1 cellular context compared by ENCODE assay signal in genomic region chr19:17610384-17610783, GRCh38.
TF ChIP-seq lines count a peak whose summit lies in the region.

No MANE protein-coding gene starts in this region.

TF ChIP-seq in HepG2, 621 proteins besides CTCF, POLR2A, EP300 and RAD21 (continued from another document and continues in another):
- no peak for TF ChIP-seq ZNF589 (CRISPR knock-in tag; conservative IDR thresholded peaks at IDR 0.05)
- 0 out of 2 replicates have a peak, but pooled peaks have one; percentile 11 for TF ChIP-seq KAT8 (CRISPR knock-in tag; IDR thresholded peaks at IDR 0.05)
- TF ChIP-seq ZNF607 (CRISPR knock-in tag; IDR thresholded peaks at IDR 0.05; ENCODE audit: borderline replicate concordance), result no peak
- TF ChIP-seq ZNF766 (CRISPR knock-in tag; IDR thresholded peaks at IDR 0.05; ENCODE audit: borderline replicate concordance), result no peak
- TF ChIP-seq HMGXB3 (CRISPR knock-in tag; IDR thresholded peaks at IDR 0.05; ENCODE audit: borderline replicate concordance), result no peak
- TF ChIP-seq KLF12 (CRISPR knock-in tag; IDR thresholded peaks at IDR 0.05; ENCODE audit: borderline replicate concordance), result no peak
- TF ChIP-seq ZFY (CRISPR knock-in tag; IDR thresholded peaks at IDR 0.05), result no peak
- no peak for TF ChIP-seq WIZ (CRISPR knock-in tag; IDR thresholded peaks at IDR 0.05)
- TF ChIP-seq ZNF12 (CRISPR knock-in tag; IDR thresholded peaks at IDR 0.05), result no peak
- TF ChIP-seq ZNF33A (CRISPR knock-in tag; IDR thresholded peaks at IDR 0.05; ENCODE audit: borderline replicate concordance), result no peak
- no peak for TF ChIP-seq MTF1 (CRISPR knock-in tag; IDR thresholded peaks at IDR 0.05)
- TF ChIP-seq, protein P1, sequence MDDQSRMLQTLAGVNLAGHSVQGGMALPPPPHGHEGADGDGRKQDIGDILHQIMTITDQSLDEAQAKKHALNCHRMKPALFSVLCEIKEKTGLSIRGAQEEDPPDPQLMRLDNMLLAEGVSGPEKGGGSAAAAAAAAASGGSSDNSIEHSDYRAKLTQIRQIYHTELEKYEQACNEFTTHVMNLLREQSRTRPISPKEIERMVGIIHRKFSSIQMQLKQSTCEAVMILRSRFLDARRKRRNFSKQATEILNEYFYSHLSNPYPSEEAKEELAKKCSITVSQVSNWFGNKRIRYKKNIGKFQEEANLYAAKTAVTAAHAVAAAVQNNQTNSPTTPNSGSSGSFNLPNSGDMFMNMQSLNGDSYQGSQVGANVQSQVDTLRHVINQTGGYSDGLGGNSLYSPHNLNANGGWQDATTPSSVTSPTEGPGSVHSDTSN (CRISPR knock-in tag; IDR thresholded peaks at IDR 0.05; ENCODE audit: borderline replicate concordance), result no peak
- TF ChIP-seq ZNF234 (CRISPR knock-in tag; conservative IDR thresholded peaks at IDR 0.05), result no peak
- TF ChIP-seq, protein P2, sequence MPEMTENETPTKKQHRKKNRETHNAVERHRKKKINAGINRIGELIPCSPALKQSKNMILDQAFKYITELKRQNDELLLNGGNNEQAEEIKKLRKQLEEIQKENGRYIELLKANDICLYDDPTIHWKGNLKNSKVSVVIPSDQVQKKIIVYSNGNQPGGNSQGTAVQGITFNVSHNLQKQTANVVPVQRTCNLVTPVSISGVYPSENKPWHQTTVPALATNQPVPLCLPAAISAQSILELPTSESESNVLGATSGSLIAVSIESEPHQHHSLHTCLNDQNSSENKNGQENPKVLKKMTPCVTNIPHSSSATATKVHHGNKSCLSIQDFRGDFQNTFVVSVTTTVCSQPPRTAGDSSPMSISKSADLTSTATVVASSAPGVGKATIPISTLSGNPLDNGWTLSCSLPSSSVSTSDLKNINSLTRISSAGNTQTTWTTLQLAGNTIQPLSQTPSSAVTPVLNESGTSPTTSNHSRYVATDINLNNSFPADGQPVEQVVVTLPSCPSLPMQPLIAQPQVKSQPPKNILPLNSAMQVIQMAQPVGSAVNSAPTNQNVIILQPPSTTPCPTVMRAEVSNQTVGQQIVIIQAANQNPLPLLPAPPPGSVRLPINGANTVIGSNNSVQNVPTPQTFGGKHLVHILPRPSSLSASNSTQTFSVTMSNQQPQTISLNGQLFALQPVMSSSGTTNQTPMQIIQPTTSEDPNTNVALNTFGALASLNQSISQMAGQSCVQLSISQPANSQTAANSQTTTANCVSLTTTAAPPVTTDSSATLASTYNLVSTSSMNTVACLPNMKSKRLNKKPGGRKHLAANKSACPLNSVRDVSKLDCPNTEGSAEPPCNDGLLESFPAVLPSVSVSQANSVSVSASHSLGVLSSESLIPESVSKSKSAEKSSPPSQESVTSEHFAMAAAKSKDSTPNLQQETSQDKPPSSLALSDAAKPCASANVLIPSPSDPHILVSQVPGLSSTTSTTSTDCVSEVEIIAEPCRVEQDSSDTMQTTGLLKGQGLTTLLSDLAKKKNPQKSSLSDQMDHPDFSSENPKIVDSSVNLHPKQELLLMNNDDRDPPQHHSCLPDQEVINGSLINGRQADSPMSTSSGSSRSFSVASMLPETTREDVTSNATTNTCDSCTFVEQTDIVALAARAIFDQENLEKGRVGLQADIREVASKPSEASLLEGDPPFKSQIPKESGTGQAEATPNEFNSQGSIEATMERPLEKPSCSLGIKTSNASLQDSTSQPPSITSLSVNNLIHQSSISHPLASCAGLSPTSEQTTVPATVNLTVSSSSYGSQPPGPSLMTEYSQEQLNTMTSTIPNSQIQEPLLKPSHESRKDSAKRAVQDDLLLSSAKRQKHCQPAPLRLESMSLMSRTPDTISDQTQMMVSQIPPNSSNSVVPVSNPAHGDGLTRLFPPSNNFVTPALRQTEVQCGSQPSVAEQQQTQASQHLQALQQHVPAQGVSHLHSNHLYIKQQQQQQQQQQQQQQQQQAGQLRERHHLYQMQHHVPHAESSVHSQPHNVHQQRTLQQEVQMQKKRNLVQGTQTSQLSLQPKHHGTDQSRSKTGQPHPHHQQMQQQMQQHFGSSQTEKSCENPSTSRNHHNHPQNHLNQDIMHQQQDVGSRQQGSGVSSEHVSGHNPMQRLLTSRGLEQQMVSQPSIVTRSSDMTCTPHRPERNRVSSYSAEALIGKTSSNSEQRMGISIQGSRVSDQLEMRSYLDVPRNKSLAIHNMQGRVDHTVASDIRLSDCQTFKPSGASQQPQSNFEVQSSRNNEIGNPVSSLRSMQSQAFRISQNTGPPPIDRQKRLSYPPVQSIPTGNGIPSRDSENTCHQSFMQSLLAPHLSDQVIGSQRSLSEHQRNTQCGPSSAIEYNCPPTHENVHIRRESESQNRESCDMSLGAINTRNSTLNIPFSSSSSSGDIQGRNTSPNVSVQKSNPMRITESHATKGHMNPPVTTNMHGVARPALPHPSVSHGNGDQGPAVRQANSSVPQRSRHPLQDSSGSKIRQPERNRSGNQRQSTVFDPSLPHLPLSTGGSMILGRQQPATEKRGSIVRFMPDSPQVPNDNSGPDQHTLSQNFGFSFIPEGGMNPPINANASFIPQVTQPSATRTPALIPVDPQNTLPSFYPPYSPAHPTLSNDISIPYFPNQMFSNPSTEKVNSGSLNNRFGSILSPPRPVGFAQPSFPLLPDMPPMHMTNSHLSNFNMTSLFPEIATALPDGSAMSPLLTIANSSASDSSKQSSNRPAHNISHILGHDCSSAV (CRISPR knock-in tag; IDR thresholded peaks at IDR 0.05; ENCODE audit: borderline replicate concordance), result no peak
- TF ChIP-seq HCFC1 (IDR thresholded peaks at IDR 0.05; ENCODE audit: low read depth, low read length), result peak; percentile 61
- TF ChIP-seq PCBP1 (IDR thresholded peaks at IDR 0.05; ENCODE audit: borderline replicate concordance, low read depth, low read length), result no peak
- TF ChIP-seq MXD3 (CRISPR knock-in tag; IDR thresholded peaks at IDR 0.05), result no peak
- no peak for TF ChIP-seq JUNB (CRISPR knock-in tag; IDR thresholded peaks at IDR 0.05; ENCODE audit: borderline replicate concordance)
- TF ChIP-seq ZNF563 (CRISPR knock-in tag; IDR thresholded peaks at IDR 0.05), result no peak
- no peak for TF ChIP-seq CHD2 (IDR thresholded peaks at IDR 0.05; ENCODE audit: low read depth, low read length)
- TF ChIP-seq GRHL1 (CRISPR knock-in tag; conservative IDR thresholded peaks at IDR 0.05), result no peak
- no peak for TF ChIP-seq ZNF484 (CRISPR knock-in tag; IDR thresholded peaks at IDR 0.05; ENCODE audit: borderline replicate concordance, low read depth)
- TF ChIP-seq ZNF24 (IDR thresholded peaks at IDR 0.05), result no peak
- TF ChIP-seq ZNF792 (CRISPR knock-in tag; IDR thresholded peaks at IDR 0.05), result no peak
- no peak for TF ChIP-seq CBFB (CRISPR knock-in tag; IDR thresholded peaks at IDR 0.05)
- TF ChIP-seq SALL1 (CRISPR knock-in tag; IDR thresholded peaks at IDR 0.05), result no peak
- no peak for TF ChIP-seq ZFP82 (CRISPR knock-in tag; IDR thresholded peaks at IDR 0.05; ENCODE audit: borderline replicate concordance)
- no peak for TF ChIP-seq IRX3 (CRISPR knock-in tag; IDR thresholded peaks at IDR 0.05; ENCODE audit: borderline replicate concordance, low read depth)
- peak; percentile 85 for TF ChIP-seq ZNF143 (CRISPR knock-in tag; IDR thresholded peaks at IDR 0.05)
- no peak for TF ChIP-seq ZFAT (CRISPR knock-in tag; conservative IDR thresholded peaks at IDR 0.05)
- TF ChIP-seq SUZ12 (IDR thresholded peaks at IDR 0.05; ENCODE audit: low read depth, low read length), result peak; percentile 20; the same call in 1 of the 2 replicates
- TF ChIP-seq ZBTB1 (CRISPR knock-in tag; IDR thresholded peaks at IDR 0.05; ENCODE audit: borderline replicate concordance), result no peak
- no peak for TF ChIP-seq TMF1 (CRISPR knock-in tag; IDR thresholded peaks at IDR 0.05; ENCODE audit: low read depth)
- TF ChIP-seq, protein P3, sequence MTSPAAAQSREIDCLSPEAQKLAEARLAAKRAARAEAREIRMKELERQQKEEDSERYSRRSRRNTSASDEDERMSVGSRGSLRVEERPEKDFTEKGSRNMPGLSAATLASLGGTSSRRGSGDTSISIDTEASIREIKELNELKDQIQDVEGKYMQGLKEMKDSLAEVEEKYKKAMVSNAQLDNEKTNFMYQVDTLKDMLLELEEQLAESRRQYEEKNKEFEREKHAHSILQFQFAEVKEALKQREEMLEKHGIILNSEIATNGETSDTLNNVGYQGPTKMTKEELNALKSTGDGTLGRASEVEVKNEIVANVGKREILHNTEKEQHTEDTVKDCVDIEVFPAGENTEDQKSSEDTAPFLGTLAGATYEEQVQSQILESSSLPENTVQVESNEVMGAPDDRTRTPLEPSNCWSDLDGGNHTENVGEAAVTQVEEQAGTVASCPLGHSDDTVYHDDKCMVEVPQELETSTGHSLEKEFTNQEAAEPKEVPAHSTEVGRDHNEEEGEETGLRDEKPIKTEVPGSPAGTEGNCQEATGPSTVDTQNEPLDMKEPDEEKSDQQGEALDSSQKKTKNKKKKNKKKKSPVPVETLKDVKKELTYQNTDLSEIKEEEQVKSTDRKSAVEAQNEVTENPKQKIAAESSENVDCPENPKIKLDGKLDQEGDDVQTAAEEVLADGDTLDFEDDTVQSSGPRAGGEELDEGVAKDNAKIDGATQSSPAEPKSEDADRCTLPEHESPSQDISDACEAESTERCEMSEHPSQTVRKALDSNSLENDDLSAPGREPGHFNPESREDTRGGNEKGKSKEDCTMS (CRISPR knock-in tag; conservative IDR thresholded peaks at IDR 0.05), result no peak
- no peak for TF ChIP-seq HMG20A (CRISPR knock-in tag; IDR thresholded peaks at IDR 0.05; ENCODE audit: borderline replicate concordance)
- TF ChIP-seq ZMAT3 (CRISPR knock-in tag; conservative IDR thresholded peaks at IDR 0.05), result no peak
- no peak for TF ChIP-seq SRF (IDR thresholded peaks at IDR 0.05; ENCODE audit: low read depth, low read length)
- TF ChIP-seq, protein P4, sequence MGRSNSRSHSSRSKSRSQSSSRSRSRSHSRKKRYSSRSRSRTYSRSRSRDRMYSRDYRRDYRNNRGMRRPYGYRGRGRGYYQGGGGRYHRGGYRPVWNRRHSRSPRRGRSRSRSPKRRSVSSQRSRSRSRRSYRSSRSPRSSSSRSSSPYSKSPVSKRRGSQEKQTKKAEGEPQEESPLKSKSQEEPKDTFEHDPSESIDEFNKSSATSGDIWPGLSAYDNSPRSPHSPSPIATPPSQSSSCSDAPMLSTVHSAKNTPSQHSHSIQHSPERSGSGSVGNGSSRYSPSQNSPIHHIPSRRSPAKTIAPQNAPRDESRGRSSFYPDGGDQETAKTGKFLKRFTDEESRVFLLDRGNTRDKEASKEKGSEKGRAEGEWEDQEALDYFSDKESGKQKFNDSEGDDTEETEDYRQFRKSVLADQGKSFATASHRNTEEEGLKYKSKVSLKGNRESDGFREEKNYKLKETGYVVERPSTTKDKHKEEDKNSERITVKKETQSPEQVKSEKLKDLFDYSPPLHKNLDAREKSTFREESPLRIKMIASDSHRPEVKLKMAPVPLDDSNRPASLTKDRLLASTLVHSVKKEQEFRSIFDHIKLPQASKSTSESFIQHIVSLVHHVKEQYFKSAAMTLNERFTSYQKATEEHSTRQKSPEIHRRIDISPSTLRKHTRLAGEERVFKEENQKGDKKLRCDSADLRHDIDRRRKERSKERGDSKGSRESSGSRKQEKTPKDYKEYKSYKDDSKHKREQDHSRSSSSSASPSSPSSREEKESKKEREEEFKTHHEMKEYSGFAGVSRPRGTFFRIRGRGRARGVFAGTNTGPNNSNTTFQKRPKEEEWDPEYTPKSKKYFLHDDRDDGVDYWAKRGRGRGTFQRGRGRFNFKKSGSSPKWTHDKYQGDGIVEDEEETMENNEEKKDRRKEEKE (IDR thresholded peaks at IDR 0.05), result no peak
- peak; percentile 76 for TF ChIP-seq NFYB (CRISPR knock-in tag; IDR thresholded peaks at IDR 0.05)
- TF ChIP-seq TAF1 (CRISPR knock-in tag; IDR thresholded peaks at IDR 0.05), result 0 out of 2 replicates have a peak, but pooled peaks have one; percentile 27
- TF ChIP-seq PLSCR1 (CRISPR knock-in tag; IDR thresholded peaks at IDR 0.05; ENCODE audit: borderline replicate concordance), result no peak
- TF ChIP-seq ZC3H13 (CRISPR knock-in tag; IDR thresholded peaks at IDR 0.05), result no peak
